13 cellular contexts compared by ENCODE assay signal in genomic region chr2:46857871-46858696, GRCh38. TPM values are rescaled to one million over a fixed set of nuclear protein-coding genes. Genes with fewer than 3 reads are reported as not detected.
DNase-seq lines count a peak whose midpoint lies in the region; ATAC-seq and TF ChIP-seq lines count a peak whose summit lies in the region.
"Had no signal": no experiment of that assay in that cellular context is flagged by ENCODE, and none has a peak within 500 bp of the region (broad histone marks: within the 10 kb centered on the region; RNA-seq: fewer than 3 reads in every experiment).

No MANE protein-coding gene starts in this region.

- CTCF ChIA-PET in AG04449 (lab: Yijun Ruan, JAX): interaction anchor here (0.9 to 5.1 kb wide), 10 partner anchors 9 to 208 kb away, joined by 3 to 35 read pairs (median 4); no protein-coding TSS in a partner anchor

- peak overlapping the region in 2 of 3 experiments; percentile 58 to 92 for H3K27ac Mint-ChIP-seq in nephron
- no peak overlapping the region for H3K27ac Mint-ChIP-seq in CD14-positive monocyte
- no peak overlapping the region for H3K27ac Mint-ChIP-seq in T-helper 17 cell
- H3K27ac Mint-ChIP-seq: activated naive CD8-positive, alpha-beta T cell treated with anti-CD3 and anti-CD28 coated beads for 36 hours; T-helper 2 cell treated with Interferon-gamma antibody and Interleukin-4, amounts not matched to agents 5 μg/mL and 100 μg/mL, for 36 hours had no signal

- DNase-seq in AG04449 (ENCODE audit: low read depth, low spot score) (peak; percentile 100), LHCN-M2 (ENCODE audit: low read depth) (peak; percentile 29), dedifferentiated amniotic fluid mesenchymal stem cell (ENCODE audit: extremely low spot score) (peak; percentile 53), CD14-positive monocyte (ENCODE audit: low spot score) (no peak), DMS79 (lab: John Stamatoyannopoulos, UW) (no peak), T-helper 17 cell (no peak)
- no peak for DNase-seq in stimulated activated CD4-positive, alpha-beta T cell treated with anti-CD3 and anti-CD28 coated beads, Interleukin-2, amount 100 ng/mL, for 24 hours
- DNase-seq: activated naive CD8-positive, alpha-beta T cell treated with anti-CD3 and anti-CD28 coated beads for 36 hours; NCI-H1436; pancreas had no signal

- H3K27me3 Mint-ChIP-seq in nephron (ENCODE audit: low read depth) (no peaks in the 10 kb centered on the region), CD14-positive monocyte (ENCODE audit: low read depth in 3 of 3) (peaks cover 0 to 3% (median 2%) of the 10 kb centered on the region in 3 donors), T-helper 17 cell (peaks cover 24% of the 10 kb centered on the region)
- H3K27me3 Mint-ChIP-seq: activated naive CD8-positive, alpha-beta T cell treated with anti-CD3 and anti-CD28 coated beads for 36 hours had no signal

- no peaks in the 10 kb centered on the region for H3K9me3 ChIP-seq in T-helper 17 cell (ENCODE audit: control insufficient read depth, low read length, poor library complexity, severe bottlenecking)
- H3K9me3 ChIP-seq: BLaER1, pancreas had no signal

- TF ChIP-seq CTCF in AG04449 (IDR thresholded peaks at IDR 0.05; ENCODE audit: insufficient read depth, low read length, missing control alignments) (peak; percentile 18), nephron (IDR thresholded peaks at IDR 0.05; ENCODE audit: unreplicated experiment in 3 of 3) (no peak), CD14-positive monocyte (IDR thresholded peaks at IDR 0.05) (no peak)

- no peak overlapping the region for H3K4me3 ChIP-seq in AG04449 (ENCODE audit: low read depth, low read length)
- H3K4me3 ChIP-seq: BLaER1, pancreas had no signal

- no peaks in the 10 kb centered on the region for H3K36me3 Mint-ChIP-seq in nephron (ENCODE audit: low read depth)
- H3K36me3 Mint-ChIP-seq in CD14-positive monocyte: no peaks in the 10 kb centered on the region
- no peaks in the 10 kb centered on the region for H3K36me3 Mint-ChIP-seq in T-helper 17 cell (ENCODE audit: low read depth)
- H3K36me3 Mint-ChIP-seq: activated naive CD8-positive, alpha-beta T cell treated with anti-CD3 and anti-CD28 coated beads for 36 hours had no signal

- H3K4me1 Mint-ChIP-seq in nephron (peaks cover 60% of the 10 kb centered on the region), CD14-positive monocyte (no peaks in the 10 kb centered on the region), T-helper 17 cell (peaks cover 4% of the 10 kb centered on the region)
- H3K4me1 Mint-ChIP-seq: activated naive CD8-positive, alpha-beta T cell treated with anti-CD3 and anti-CD28 coated beads for 36 hours had no signal

- H3K9me3 Mint-ChIP-seq in nephron (peaks cover 6% of the 10 kb centered on the region), CD14-positive monocyte (peaks cover 0 to 5% (median 3%) of the 10 kb centered on the region in 7 donors)
- H3K9me3 Mint-ChIP-seq: activated naive CD8-positive, alpha-beta T cell treated with anti-CD3 and anti-CD28 coated beads for 36 hours; T-helper 2 cell treated with Interferon-gamma antibody and Interleukin-4, amounts not matched to agents 5 μg/mL and 100 μg/mL, for 36 hours had no signal

- ATAC-seq in T-helper 17 cell: no peak

- POLR2A ChIA-PET in AG04449 (lab: Yijun Ruan, JAX): interaction anchor here (0.7 to 1.6 kb wide), 16 partner anchors 8 to 88 kb away, joined by 3 to 20 read pairs (median 4); no protein-coding TSS in a partner anchor

- H3K4me3 Mint-ChIP-seq in nephron (no peak overlapping the region), CD14-positive monocyte (no peak overlapping the region), T-helper 17 cell (no peak overlapping the region)
- H3K4me3 Mint-ChIP-seq: activated naive CD8-positive, alpha-beta T cell treated with anti-CD3 and anti-CD28 coated beads for 36 hours; T-helper 2 cell treated with Interferon-gamma antibody and Interleukin-4, amounts not matched to agents 5 μg/mL and 100 μg/mL, for 36 hours had no signal

- intact Hi-C loops in CD14-positive monocyte (cut with micrococcal nuclease): no loop called here

RNA-seq across cellular contexts. Expression of gene MCFD2, which starts 57.5 kb away (rescaled TPM):
- total RNA-seq in LHCN-M2 (2014; rRNA removed) (219 and 228 TPM in 2 replicates), T-helper 17 cell (10 to 100 TPM; 29.0 to 41.9 TPM)
- polyA plus RNA-seq in LHCN-M2 (2012): 85.9 TPM
- polyA plus RNA-seq in CD14-positive monocyte: 10 to 100 TPM; 33.6 to 38.5 TPM

Comparison
In these comparisons a context has a peak if more than half of its experiments do, and no peak if none do; other contexts are left out.
1. DNase-seq: peak in AG04449 (single experiment), LHCN-M2 (single experiment) and dedifferentiated amniotic fluid mesenchymal stem cell (single experiment); none in CD14-positive monocyte (single experiment), DMS79 (single experiment), T-helper 17 cell (0 of 3) and stimulated activated CD4-positive, alpha-beta T cell treated with anti-CD3 and anti-CD28 coated beads, Interleukin-2, amount 100 ng/mL, for 24 hours (0 of 2).
2. H3K27ac Mint-ChIP-seq: peak in nephron (2 of 3); none in CD14-positive monocyte (0 of 7) and T-helper 17 cell (single experiment).